In the genomic region with DNA sequence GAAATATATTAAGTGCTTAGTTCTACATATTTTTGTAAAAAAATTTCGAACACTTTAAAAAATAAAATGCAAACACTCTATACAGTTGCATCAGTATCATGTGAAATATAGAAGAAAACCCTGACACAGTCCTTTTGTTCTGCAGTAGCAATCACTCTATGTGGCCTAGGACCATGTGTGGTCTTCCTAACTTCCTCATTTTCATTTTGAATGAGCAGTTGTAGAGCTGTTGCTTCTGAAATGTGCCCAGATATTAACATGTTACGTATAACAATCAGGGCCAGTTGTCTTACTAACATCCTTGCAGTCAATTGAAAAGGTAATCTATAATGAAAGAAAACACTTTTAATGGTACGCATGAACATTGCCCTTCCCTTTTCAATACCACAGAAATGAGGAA, we compare ENCODE assay signal across 10 cellular contexts.
DNase-seq lines count a peak whose midpoint lies in the region; ATAC-seq and TF ChIP-seq lines count a peak whose summit lies in the region.
"Had no signal": no experiment of that assay in that cellular context is flagged by ENCODE, and none has a peak within 500 bp of the region (broad histone marks: within the 10 kb centered on the region; RNA-seq: fewer than 3 reads in every experiment).

No MANE protein-coding gene starts in this region.

- H3K9me3 Mint-ChIP-seq in osteocyte (ENCODE audit: unreplicated experiment) = no peaks in the 10 kb centered on the region

- H3K4me2 ChIP-seq in SU-DHL-6 (ENCODE audit: low read depth, low read length, poor library complexity, severe bottlenecking) = peak overlapping the region; percentile 21

- ATAC-seq in GM21360 (IDR thresholded peaks at IDR 0.05; ENCODE audit: unreplicated experiment) = peak; percentile 57
- ATAC-seq in HG03159 (IDR thresholded peaks at IDR 0.05; ENCODE audit: unreplicated experiment) = peak; percentile 61

- H3K36me3 Mint-ChIP-seq in osteocyte (ENCODE audit: unreplicated experiment) = peaks cover 4% of the 10 kb centered on the region

- H3K27ac Mint-ChIP-seq in osteocyte (ENCODE audit: unreplicated experiment) = no peak overlapping the region

- H3K79me2 ChIP-seq in SU-DHL-6 (ENCODE audit: insufficient read depth, low read length) = no peaks in the 10 kb centered on the region

- TF ChIP-seq CTCF in GM12865 (IDR thresholded peaks at IDR 0.05; ENCODE audit: insufficient read depth, low read depth, low read length, missing control alignments) = no peak
- TF ChIP-seq CTCF in SU-DHL-6 (IDR thresholded peaks at IDR 0.05; ENCODE audit: insufficient read depth, low read length, poor library complexity, severe bottlenecking) = no peak
- no peak for TF ChIP-seq CTCF in osteocyte (IDR thresholded peaks at IDR 0.05)

- no peak overlapping the region for H3K4me3 Mint-ChIP-seq in osteocyte (ENCODE audit: unreplicated experiment)

- peaks cover 24% of the 10 kb centered on the region; the same call in 1 of the 2 replicates for H3F3A ChIP-seq in SU-DHL-6 (ENCODE audit: insufficient read depth)

- H3K9ac ChIP-seq in SU-DHL-6 (ENCODE audit: low read length) = no peak overlapping the region

- H2AFZ ChIP-seq in SU-DHL-6 (ENCODE audit: low read depth, low read length, severe bottlenecking) = no peak overlapping the region

- H3K27ac ChIP-seq in SU-DHL-6 (ENCODE audit: low read depth, low read length) = peak overlapping the region; percentile 31; the same call in 1 of the 2 replicates
- H3K27ac ChIP-seq: neutrophil, SJSA1 had no signal

- peaks cover 16% of the 10 kb centered on the region for H3K36me3 ChIP-seq in SU-DHL-6 (ENCODE audit: low read length)
- H3K36me3 ChIP-seq: neutrophil had no signal

- peaks cover 15% of the 10 kb centered on the region for H3K4me1 Mint-ChIP-seq in osteocyte (ENCODE audit: unreplicated experiment)

- no peaks in the 10 kb centered on the region for H3K27me3 ChIP-seq in SU-DHL-6 (ENCODE audit: low read length)
- H3K27me3 ChIP-seq: neutrophil, SJSA1 had no signal

- H3K4me3 ChIP-seq in GM12865 (ENCODE audit: low read depth, low read length) = peak overlapping the region; percentile 13; the same call in 1 of the 2 replicates
- no peak overlapping the region for H3K4me3 ChIP-seq in SU-DHL-6 (ENCODE audit: insufficient read depth, low read length, poor library complexity, severe bottlenecking)
- H3K4me3 ChIP-seq: SJSA1 had no signal

- H3K9me3 ChIP-seq in SU-DHL-6 (ENCODE audit: insufficient read depth, low read length) = no peaks in the 10 kb centered on the region
- H3K9me3 ChIP-seq: neutrophil, SJSA1 had no signal

- peak; percentile 70 for DNase-seq in GM12865 (ENCODE audit: low read depth)
- DNase-seq in osteocyte (ENCODE audit: extremely low spot score, unreplicated experiment) = no peak
- DNase-seq in dermis blood vessel endothelial cell = no peak
- DNase-seq in T-helper 1 cell = no peak
- no peak for DNase-seq in activated CD8-positive, alpha-beta memory T cell treated with anti-CD3 and anti-CD28 coated beads for 24 hours

- no peaks in the 10 kb centered on the region for H3K27me3 Mint-ChIP-seq in osteocyte (ENCODE audit: unreplicated experiment)

- H4K20me1 ChIP-seq in SU-DHL-6 (ENCODE audit: low read depth, low read length) = no peaks in the 10 kb centered on the region

- H3K9me2 ChIP-seq in SU-DHL-6 (replicated peaks; ENCODE audit: insufficient read depth, low read length) = no peaks in the 10 kb centered on the region
